8 cellular contexts compared by ENCODE assay signal in genomic region chr6:32127717-32128592, GRCh38. TPM values are rescaled to one million over a fixed set of nuclear protein-coding genes. Genes with fewer than 3 reads are reported as not detected.
A peak's percentile ranks its signal among the peaks of the same experiment; 100 is the strongest.
DNase-seq lines count a peak whose midpoint lies in the region; ATAC-seq, FAIRE-seq and TF ChIP-seq lines count a peak whose summit lies in the region.

TSS of gene ATF6B (minus strand) at chr6:32128246. CDS start at chr6:32128207, 39 bp downstream.

- peaks cover 17% of the 10 kb centered on the region for H4K20me1 ChIP-seq in Loucy (ENCODE audit: insufficient read depth, low read length, poor library complexity, severe bottlenecking)

- H3K27ac Mint-ChIP-seq in natural killer cell: peak within 1 kb of the TSS; percentile 93 to 98

- peak within 1 kb of the TSS; percentile 94 for H3K4me3 Mint-ChIP-seq in natural killer cell

- H3K79me2 ChIP-seq in Loucy (ENCODE audit: insufficient read depth, low read length): peaks cover 38% of the 10 kb centered on the region

- H3K36me3 ChIP-seq in Loucy (ENCODE audit: insufficient read depth, low read length): peaks cover 2% of the 10 kb centered on the region; the same call in 1 of the 2 replicates

- intact Hi-C loops in natural killer cell (cut with micrococcal nuclease): loop anchor here (1.0 kb wide), 1 partner anchor 67 kb away; no protein-coding TSS in a partner anchor

- TF ChIP-seq CTCF in Loucy (conservative IDR thresholded peaks at IDR 0.05; ENCODE audit: low read length) (no peak), natural killer cell (IDR thresholded peaks at IDR 0.05) (no peak)

- H3K4me1 ChIP-seq in Loucy (ENCODE audit: insufficient read depth, low read length, poor library complexity, severe bottlenecking): peaks cover 25% of the 10 kb centered on the region

- no peaks in the 10 kb centered on the region for H3K9me2 ChIP-seq in Loucy (replicated peaks; ENCODE audit: low read depth, low read length)

- H3K9me3 Mint-ChIP-seq in natural killer cell: no peaks in the 10 kb centered on the region

- H3K4me2 ChIP-seq in Loucy (ENCODE audit: low read depth, low read length, poor library complexity, severe bottlenecking): peak within 1 kb of the TSS; percentile 98

- H3K27me3 ChIP-seq in Loucy (ENCODE audit: insufficient read depth, low read length, poor library complexity, severe bottlenecking): no peaks in the 10 kb centered on the region

- peaks cover 7% of the 10 kb centered on the region for H3K36me3 Mint-ChIP-seq in natural killer cell

- peak within 1 kb of the TSS; percentile 91 for H3K4me3 ChIP-seq in Loucy (ENCODE audit: low read length, poor library complexity, severe bottlenecking)

- H3K4me1 Mint-ChIP-seq in natural killer cell: peaks cover 51 to 56% of the 10 kb centered on the region in 2 donors

- peak within 1 kb of the TSS; percentile 91 for H3K9ac ChIP-seq in Loucy (ENCODE audit: low read depth, low read length, poor library complexity, severe bottlenecking)

- no peaks in the 10 kb centered on the region for H3K27me3 Mint-ChIP-seq in natural killer cell (ENCODE audit: low read depth in 2 of 2)

- ATAC-seq in natural killer cell: peak; percentile 92 to 99 (median 96)

- FAIRE-seq in H54 (lab: Jason Lieb, UNC): peak; percentile 38

- TF ChIP-seq POLR2A in H54 (IDR thresholded peaks at IDR 0.05; ENCODE audit: low read depth, low read length) (peak; percentile 53), Raji (IDR thresholded peaks at IDR 0.05; ENCODE audit: insufficient read depth, low read depth, low read length) (peak; percentile 74)

- H3K9me3 ChIP-seq in Loucy (ENCODE audit: insufficient read depth, low read depth, low read length): no peaks in the 10 kb centered on the region

- peak within 1 kb of the TSS; percentile 74 for H2AFZ ChIP-seq in Loucy (ENCODE audit: low read length)

- peak; percentile 100 for DNase-seq in EL
- DNase-seq in H54 (ENCODE audit: insufficient read length, low spot score): peak; percentile 97
- DNase-seq in activated T-helper 9 cell treated with anti-CD3 and anti-CD28 coated beads, Interleukin-2, amount 50 U/mL, for 16 hours (ENCODE audit: low read depth): peak; percentile 96
- peak; percentile 99 for DNase-seq in fibroblast of peridontal ligament (ENCODE audit: extremely low read depth)
- DNase-seq in natural killer cell: peak; percentile 91
- DNase-seq in stimulated activated naive CD4-positive, alpha-beta T cell treated with Interleukin-2 at 50 U/mL for 16 hours (lab: John Stamatoyannopoulos, UW): peak; percentile 98

- H3F3A ChIP-seq in Loucy (ENCODE audit: low read depth): no peaks in the 10 kb centered on the region

RNA-seq across cellular contexts. Expression of gene ATF6B, which starts in this region (rescaled TPM):
- total RNA-seq in natural killer cell: 100 to 1,000 TPM; 157 to 187 (median 178) TPM

Comparison
In these comparisons a context has a peak if more than half of its experiments do, and no peak if none do; other contexts are left out.
1. Peak in every context shown above with its lines: DNase-seq, ATAC-seq and H3K4me3 ChIP-seq.